7 cellular contexts compared by ENCODE assay signal in genomic region chr1:227192163-227192562, GRCh38.
A peak's percentile ranks its signal among the peaks of the same experiment; 100 is the strongest.
DNase-seq lines count a peak whose midpoint lies in the region; ATAC-seq, FAIRE-seq and TF ChIP-seq lines count a peak whose summit lies in the region.

No MANE protein-coding gene starts in this region.

- TF ChIP-seq CTCF in fibroblast of lung (conservative IDR thresholded peaks at IDR 0.05 in 1 of 2, IDR thresholded peaks at IDR 0.05 in 1 of 2; ENCODE audit: low read depth in 1 of 2, low read length in 2 of 2) = no peak

- peaks cover 2% of the 10 kb centered on the region for H3K4me1 ChIP-seq in fibroblast of lung (ENCODE audit: control insufficient read depth, extremely low read depth, insufficient read depth, low read length)

- no peaks in the 10 kb centered on the region for H3K4me1 Mint-ChIP-seq in stimulated activated naive B cell treated with anti-CD40 and anti-IgM and Interleukin-4, amounts not matched to agents 10 μg/mL and 1 μg/mL and 100 μg/mL, for 72 hours

- ATAC-seq in GM18867 (IDR thresholded peaks at IDR 0.05; ENCODE audit: unreplicated experiment) = peak; percentile 93
- ATAC-seq in GM21717 (IDR thresholded peaks at IDR 0.05; ENCODE audit: unreplicated experiment) = no peak
- ATAC-seq in stimulated activated naive B cell treated with anti-CD40 and anti-IgM and Interleukin-4, amounts not matched to agents 10 μg/mL and 1 μg/mL and 100 μg/mL, for 72 hours (replicated peaks) = no peak

- no peaks in the 10 kb centered on the region for H4K20me1 ChIP-seq in fibroblast of lung (ENCODE audit: control insufficient read depth, extremely low read depth, insufficient read depth, low read length)

- no peak overlapping the region for H3K9ac ChIP-seq in fibroblast of lung (ENCODE audit: insufficient read depth, low read length)

- H3K27ac ChIP-seq in fibroblast of lung (ENCODE audit: insufficient read depth, low read length) = peak overlapping the region; percentile 37

- H3K9me3 Mint-ChIP-seq in stimulated activated naive B cell treated with anti-CD40 and anti-IgM and Interleukin-4, amounts not matched to agents 10 μg/mL and 1 μg/mL and 100 μg/mL, for 72 hours = no peaks in the 10 kb centered on the region

- peaks cover 0 to 9% of the 10 kb centered on the region in 2 donors for H3K27me3 Mint-ChIP-seq in stimulated activated naive B cell treated with anti-CD40 and anti-IgM and Interleukin-4, amounts not matched to agents 10 μg/mL and 1 μg/mL and 100 μg/mL, for 72 hours

- peak overlapping the region; percentile 78 for H3K4me2 ChIP-seq in fibroblast of lung (ENCODE audit: extremely low read depth, insufficient read depth, low read length)

- no peak overlapping the region for H3K4me3 ChIP-seq in fibroblast of lung (replicated peaks in 1 of 4; ENCODE audit: control extremely low read depth in 1 of 4, insufficient read depth in 1 of 4, low read depth in 3 of 4, low read length in 4 of 4)

- no peaks in the 10 kb centered on the region for H3K9me3 ChIP-seq in fibroblast of lung (ENCODE audit: control insufficient read depth, insufficient read depth, low read depth, low read length)

- H3K4me3 Mint-ChIP-seq in stimulated activated naive B cell treated with anti-CD40 and anti-IgM and Interleukin-4, amounts not matched to agents 10 μg/mL and 1 μg/mL and 100 μg/mL, for 72 hours = no peak overlapping the region

- DNase-seq in HCEC 1CT (peak; percentile 95), RCC 7860 (ENCODE audit: low spot score) (peak; percentile 75), fibroblast of lung (ENCODE audit: low read depth in 2 of 2) (peak; percentile 95 to 97)
- DNase-seq in stimulated activated CD4-positive, alpha-beta T cell treated with anti-CD3 and anti-CD28 coated beads, Interleukin-1b, Interleukin-23, amount 100 ng/mL, for 48 hours = peak; percentile 42
- DNase-seq in stimulated activated naive B cell treated with anti-CD40 and anti-IgM and Interleukin-4, amounts not matched to agents 10 μg/mL and 1 μg/mL and 100 μg/mL, for 72 hours = no peak

- no peaks in the 10 kb centered on the region for H3K36me3 Mint-ChIP-seq in stimulated activated naive B cell treated with anti-CD40 and anti-IgM and Interleukin-4, amounts not matched to agents 10 μg/mL and 1 μg/mL and 100 μg/mL, for 72 hours

- H3K27ac Mint-ChIP-seq in stimulated activated naive B cell treated with anti-CD40 and anti-IgM and Interleukin-4, amounts not matched to agents 10 μg/mL and 1 μg/mL and 100 μg/mL, for 72 hours = no peak overlapping the region

- peaks cover 3% of the 10 kb centered on the region for H3K79me2 ChIP-seq in fibroblast of lung (ENCODE audit: control insufficient read depth, insufficient read depth, low read length)

- peak; percentile 75 for FAIRE-seq in RCC 7860 (lab: Jason Lieb, UNC)

- no peaks in the 10 kb centered on the region for H3K27me3 ChIP-seq in fibroblast of lung (ENCODE audit: control insufficient read depth, insufficient read depth, low read length)

- H3K36me3 ChIP-seq in fibroblast of lung (ENCODE audit: control insufficient read depth, insufficient read depth, low read length) = no peaks in the 10 kb centered on the region

- no peak overlapping the region for H2AFZ ChIP-seq in fibroblast of lung (ENCODE audit: low read length)
